6 cellular contexts compared by ENCODE assay signal in genomic region chr16:30369091-30369937, GRCh38. TPM values are rescaled to one million over a fixed set of nuclear protein-coding genes. Genes with fewer than 3 reads are reported as not detected.
DNase-seq lines count a peak whose midpoint lies in the region; TF ChIP-seq lines count a peak whose summit lies in the region.

No MANE protein-coding gene starts in this region.

- H3K4me3 ChIP-seq in GM12864 (ENCODE audit: low read depth, low read length) (peak overlapping the region; percentile 85), mesenchymal stem cell (ENCODE audit: insufficient read depth in 1 of 2, low read depth in 1 of 2, low read length in 2 of 2) (peak overlapping the region; percentile 71 to 98)

- no peak for DNase-seq in GM12864 (ENCODE audit: low read depth)
- peak; percentile 49 for DNase-seq in activated naive CD4-positive, alpha-beta T cell treated with anti-CD3 and anti-CD28 coated beads, Interleukin-2, amount 10 ng/mL, durations not matched to agents 7 days and 5 days
- DNase-seq in mesenchymal stem cell, result peak; percentile 37
- no peak for DNase-seq in NCI-H2171 treated with DMSO at 0.1 percent for 48 hours (lab: John Stamatoyannopoulos, UW)
- no peak for DNase-seq in SIG-M5 treated with dmso at 0.1 percent for 504 hours (lab: John Stamatoyannopoulos, UW; ENCODE audit: unreplicated experiment)
- no peak for DNase-seq in GM13976 (ENCODE audit: low spot score)

- peak overlapping the region; percentile 76 for H3K27ac Mint-ChIP-seq in activated naive CD4-positive, alpha-beta T cell treated with anti-CD3 and anti-CD28 coated beads, Interleukin-2, amount 10 ng/mL, durations not matched to agents 7 days and 5 days

- H3K36me3 ChIP-seq in mesenchymal stem cell (ENCODE audit: control insufficient read depth in 1 of 2, insufficient read depth in 2 of 2, low read depth in 1 of 2, low read length in 2 of 2), result peaks cover 16 to 23% of the 10 kb centered on the region in 2 experiments

- H3K9ac ChIP-seq in mesenchymal stem cell (ENCODE audit: low read length), result peak overlapping the region; percentile 89

- peaks cover 54% of the 10 kb centered on the region for H3K4me1 Mint-ChIP-seq in activated naive CD4-positive, alpha-beta T cell treated with anti-CD3 and anti-CD28 coated beads, Interleukin-2, amount 10 ng/mL, durations not matched to agents 7 days and 5 days

- H4K8ac ChIP-seq in mesenchymal stem cell (ENCODE audit: low read length), result no peak overlapping the region

- peaks cover 25% of the 10 kb centered on the region for H3K4me1 ChIP-seq in mesenchymal stem cell (ENCODE audit: control insufficient read depth, insufficient read depth, low read depth, low read length)

- H3K27me3 ChIP-seq in mesenchymal stem cell (ENCODE audit: control insufficient read depth in 1 of 2, insufficient read depth in 1 of 2, low read length in 2 of 2), result no peaks in the 10 kb centered on the region

- H3K23ac ChIP-seq in mesenchymal stem cell (ENCODE audit: low read length in 2 of 2), result peak overlapping the region in 1 of 2 experiments; percentile 92

- peak overlapping the region; percentile 66 for H2BK120ac ChIP-seq in mesenchymal stem cell (ENCODE audit: low read depth, low read length)

- no peaks in the 10 kb centered on the region for H3K27me3 Mint-ChIP-seq in activated naive CD4-positive, alpha-beta T cell treated with anti-CD3 and anti-CD28 coated beads, Interleukin-2, amount 10 ng/mL, durations not matched to agents 7 days and 5 days

- H2AK5ac ChIP-seq in mesenchymal stem cell (ENCODE audit: low read length, severe bottlenecking), result peak overlapping the region; percentile 45

- H3K18ac ChIP-seq in mesenchymal stem cell (ENCODE audit: low read depth in 1 of 2, low read length in 2 of 2), result peak overlapping the region; percentile 12 to 53

- H3K4me2 ChIP-seq in mesenchymal stem cell (ENCODE audit: low read length, poor library complexity, severe bottlenecking), result peak overlapping the region; percentile 93

- peak overlapping the region in 1 of 2 experiments; percentile 37 for H2BK12ac ChIP-seq in mesenchymal stem cell (ENCODE audit: low read length in 2 of 2)

- H3K27ac ChIP-seq in mesenchymal stem cell (ENCODE audit: low read length, poor library complexity, severe bottlenecking), result peak overlapping the region; percentile 79

- peaks cover 28% of the 10 kb centered on the region for H3K36me3 Mint-ChIP-seq in activated naive CD4-positive, alpha-beta T cell treated with anti-CD3 and anti-CD28 coated beads, Interleukin-2, amount 10 ng/mL, durations not matched to agents 7 days and 5 days

- no peak overlapping the region for H4K91ac ChIP-seq in mesenchymal stem cell (ENCODE audit: low read length)

- no peak overlapping the region for H2AFZ ChIP-seq in mesenchymal stem cell (ENCODE audit: low read depth, low read length)

- CTCF ChIA-PET in activated naive CD4-positive, alpha-beta T cell treated with anti-CD3 and anti-CD28 coated beads, Interleukin-2, amount 10 ng/mL, durations not matched to agents 7 days and 5 days (lab: Charles Lee), result interaction anchor here (0.6 to 1.8 kb wide), 5 partner anchors 12 to 261 kb away, joined by 3 to 8 read pairs (median 3); partner anchors contain the start of gene DCTPP1

- peak overlapping the region in 1 of 2 experiments; percentile 79 for H3K14ac ChIP-seq in mesenchymal stem cell (ENCODE audit: low read length in 2 of 2)

- no peaks in the 10 kb centered on the region for H3K9me3 Mint-ChIP-seq in activated naive CD4-positive, alpha-beta T cell treated with anti-CD3 and anti-CD28 coated beads, Interleukin-2, amount 10 ng/mL, durations not matched to agents 7 days and 5 days

- 13% methylated on average over 45 of the region's 45 CpGs for WGBS in mesenchymal stem cell

- H3K4ac ChIP-seq in mesenchymal stem cell (ENCODE audit: low read depth in 1 of 2, low read length in 2 of 2), result peak overlapping the region in 1 of 2 experiments; percentile 81

- peak overlapping the region; percentile 87 for H3K4me3 Mint-ChIP-seq in activated naive CD4-positive, alpha-beta T cell treated with anti-CD3 and anti-CD28 coated beads, Interleukin-2, amount 10 ng/mL, durations not matched to agents 7 days and 5 days

- peaks cover 2% of the 10 kb centered on the region for H3K79me1 ChIP-seq in mesenchymal stem cell (replicated peaks; ENCODE audit: low read length, poor library complexity, severe bottlenecking)

- no peaks in the 10 kb centered on the region for H3K9me3 ChIP-seq in mesenchymal stem cell (ENCODE audit: control insufficient read depth, low read length)

- in situ Hi-C loops in GM13976 (cut with MboI; ENCODE audit: low sequenced_read_pairs, unreplicated experiment), result no loop called here

- H2BK5ac ChIP-seq in mesenchymal stem cell (ENCODE audit: low read depth, low read length, poor library complexity, severe bottlenecking), result no peak overlapping the region

- TF ChIP-seq CTCF in GM12864 (IDR thresholded peaks at IDR 0.05; ENCODE audit: low read depth, low read length, missing control alignments) (no peak), GM13976 (IDR thresholded peaks at IDR 0.05; ENCODE audit: borderline replicate concordance, control extremely low read depth, extremely low read depth, insufficient read depth, missing control alignments) (no peak)

- no peak overlapping the region for H2BK15ac ChIP-seq in mesenchymal stem cell (ENCODE audit: low read depth, poor library complexity, severe bottlenecking)

RNA-seq across cellular contexts. Expression of gene TBC1D10B, which starts 1.0 kb away (rescaled TPM):
- polyA plus RNA-seq in mesenchymal stem cell (2013, experiment 1 of 2), result 23.4 TPM
- polyA plus RNA-seq in mesenchymal stem cell (2013, experiment 2 of 2), result 21.8 TPM

RNA-seq across cellular contexts. Expression of gene MYL11, which starts 5.3 kb away (rescaled TPM):
- polyA plus RNA-seq in mesenchymal stem cell (2013, experiment 1 of 2), result 1.7 TPM
- polyA plus RNA-seq in mesenchymal stem cell (2013, experiment 2 of 2), result 3.1 TPM

RNA-seq across cellular contexts. Expression of gene SEPTIN1, which starts 13.0 kb away (rescaled TPM):
- 1.3 TPM for polyA plus RNA-seq in mesenchymal stem cell (2013, experiment 1 of 2)
- 1.3 TPM for polyA plus RNA-seq in mesenchymal stem cell (2013, experiment 2 of 2)

RNA-seq across cellular contexts. Expression of gene CD2BP2, which starts 14.2 kb away (rescaled TPM):
- polyA plus RNA-seq in mesenchymal stem cell (2013, experiment 1 of 2), result 41.7 TPM
- 43.6 TPM for polyA plus RNA-seq in mesenchymal stem cell (2013, experiment 2 of 2)

RNA-seq across cellular contexts. Expression of gene ZNF48, which starts 25.9 kb away (rescaled TPM):
- polyA plus RNA-seq in mesenchymal stem cell (2013, experiment 1 of 2), result 6.3 TPM
- polyA plus RNA-seq in mesenchymal stem cell (2013, experiment 2 of 2), result 5.5 TPM

Comparison
In these comparisons a context has a peak if more than half of its experiments do, and no peak if none do; other contexts are left out.
1. DNase-seq: peak in activated naive CD4-positive, alpha-beta T cell treated with anti-CD3 and anti-CD28 coated beads, Interleukin-2, amount 10 ng/mL, durations not matched to agents 7 days and 5 days (single experiment) and mesenchymal stem cell (single experiment); none in GM12864 (single experiment), NCI-H2171 treated with DMSO at 0.1 percent for 48 hours (single experiment), SIG-M5 treated with dmso at 0.1 percent for 504 hours (single experiment) and GM13976 (single experiment).